Comparison of ENCODE assay signal across 17 cellular contexts in genomic region chr1:16442941-16443340, GRCh38. TPM values are rescaled to one million over a fixed set of nuclear protein-coding genes. Genes with fewer than 3 reads are reported as not detected.
DNase-seq lines count a peak whose midpoint lies in the region; ATAC-seq, FAIRE-seq and TF ChIP-seq lines count a peak whose summit lies in the region.
"Had no signal": no experiment of that assay in that cellular context is flagged by ENCODE, and none has a peak within 500 bp of the region (broad histone marks: within the 10 kb centered on the region; RNA-seq: fewer than 3 reads in every experiment).

No MANE protein-coding gene starts in this region.

- H3K4me1 Mint-ChIP-seq in activated naive CD4-positive, alpha-beta T cell treated with anti-CD3 and anti-CD28 coated beads, Interleukin-2, amount 10 ng/mL, durations not matched to agents 7 days and 5 days = peaks cover 49% of the 10 kb centered on the region
- H3K4me1 Mint-ChIP-seq in T-helper 1 cell treated with Interleukin-12 subunit alpha and Interleukin-12 subunit beta and Interleukin-4 antibody, amounts not matched to agents 30 μg/mL and 1 μg/mL, for 36 hours (ENCODE audit: low read depth) = peaks cover 34% of the 10 kb centered on the region
- H3K4me1 Mint-ChIP-seq in brain = peaks cover 25% of the 10 kb centered on the region
- peaks cover 41% of the 10 kb centered on the region for H3K4me1 Mint-ChIP-seq in stimulated activated naive CD8-positive, alpha-beta T cell treated with anti-CD3 and anti-CD28 coated beads, Interleukin-15, amount 100 ng/mL, for 72 hours

- FAIRE-seq in D721Med (lab: Jason Lieb, UNC) = no peak
- FAIRE-seq: endothelial cell of umbilical vein had no signal

- no peak for ATAC-seq in stimulated activated naive CD8-positive, alpha-beta T cell treated with anti-CD3 and anti-CD28 coated beads, Interleukin-15, amount 100 ng/mL, for 72 hours
- ATAC-seq: heart right ventricle had no signal

- H3K4me3 Mint-ChIP-seq in activated naive CD4-positive, alpha-beta T cell treated with anti-CD3 and anti-CD28 coated beads, Interleukin-2, amount 10 ng/mL, durations not matched to agents 7 days and 5 days = peak overlapping the region; percentile 87
- H3K4me3 Mint-ChIP-seq in T-helper 1 cell treated with Interleukin-12 subunit alpha and Interleukin-12 subunit beta and Interleukin-4 antibody, amounts not matched to agents 30 μg/mL and 1 μg/mL, for 36 hours = peak overlapping the region; percentile 82
- H3K4me3 Mint-ChIP-seq in brain = peak overlapping the region; percentile 45 to 86 (median 63)
- H3K4me3 Mint-ChIP-seq in stimulated activated naive CD8-positive, alpha-beta T cell treated with anti-CD3 and anti-CD28 coated beads, Interleukin-15, amount 100 ng/mL, for 72 hours = peak overlapping the region; percentile 11 to 62

- no peaks in the 10 kb centered on the region for H3K9me3 Mint-ChIP-seq in activated naive CD4-positive, alpha-beta T cell treated with anti-CD3 and anti-CD28 coated beads, Interleukin-2, amount 10 ng/mL, durations not matched to agents 7 days and 5 days
- H3K9me3 Mint-ChIP-seq in T-helper 1 cell treated with Interleukin-12 subunit alpha and Interleukin-12 subunit beta and Interleukin-4 antibody, amounts not matched to agents 30 μg/mL and 1 μg/mL, for 36 hours = no peaks in the 10 kb centered on the region
- no peaks in the 10 kb centered on the region for H3K9me3 Mint-ChIP-seq in brain
- H3K9me3 Mint-ChIP-seq in stimulated activated naive CD8-positive, alpha-beta T cell treated with anti-CD3 and anti-CD28 coated beads, Interleukin-15, amount 100 ng/mL, for 72 hours = no peaks in the 10 kb centered on the region
- H3K9me3 Mint-ChIP-seq: H9 had no signal

- CTCF ChIA-PET in activated naive CD4-positive, alpha-beta T cell treated with anti-CD3 and anti-CD28 coated beads, Interleukin-2, amount 10 ng/mL, durations not matched to agents 7 days and 5 days (lab: Charles Lee) = no interaction called here

- peaks cover 6% of the 10 kb centered on the region for H3K27me3 Mint-ChIP-seq in activated naive CD4-positive, alpha-beta T cell treated with anti-CD3 and anti-CD28 coated beads, Interleukin-2, amount 10 ng/mL, durations not matched to agents 7 days and 5 days
- no peaks in the 10 kb centered on the region for H3K27me3 Mint-ChIP-seq in T-helper 1 cell treated with Interleukin-12 subunit alpha and Interleukin-12 subunit beta and Interleukin-4 antibody, amounts not matched to agents 30 μg/mL and 1 μg/mL, for 36 hours (ENCODE audit: low read depth)
- H3K27me3 Mint-ChIP-seq in brain = peaks cover 7% of the 10 kb centered on the region
- no peaks in the 10 kb centered on the region for H3K27me3 Mint-ChIP-seq in stimulated activated naive CD8-positive, alpha-beta T cell treated with anti-CD3 and anti-CD28 coated beads, Interleukin-15, amount 100 ng/mL, for 72 hours

- no peak for DNase-seq in activated naive CD4-positive, alpha-beta T cell treated with anti-CD3 and anti-CD28 coated beads, Interleukin-2, amount 10 ng/mL, durations not matched to agents 7 days and 5 days
- DNase-seq in activated naive CD4-positive, alpha-beta T cell treated with anti-CD3 and anti-CD28 coated beads, Interleukin-2, amount 50 U/mL, for 16 hours = no peak
- no peak for DNase-seq in stimulated activated naive CD8-positive, alpha-beta T cell treated with anti-CD3 and anti-CD28 coated beads, Interleukin-15, amount 100 ng/mL, for 72 hours
- DNase-seq in NCI-H2029 treated with DMSO at 0.1 percent for 48 hours (lab: John Stamatoyannopoulos, UW) (no peak), occipital lobe (lab: John Stamatoyannopoulos, UW) (no peak), D721Med (ENCODE audit: insufficient read length, low spot score) (no peak)
- DNase-seq: H9, heart right ventricle, NCI-H1436, NCI-H524, ovary had no signal

- H3K36me3 Mint-ChIP-seq in activated naive CD4-positive, alpha-beta T cell treated with anti-CD3 and anti-CD28 coated beads, Interleukin-2, amount 10 ng/mL, durations not matched to agents 7 days and 5 days = peaks cover 39% of the 10 kb centered on the region
- peaks cover 30% of the 10 kb centered on the region for H3K36me3 Mint-ChIP-seq in T-helper 1 cell treated with Interleukin-12 subunit alpha and Interleukin-12 subunit beta and Interleukin-4 antibody, amounts not matched to agents 30 μg/mL and 1 μg/mL, for 36 hours (ENCODE audit: low read depth)
- H3K36me3 Mint-ChIP-seq in brain = peaks cover 40% of the 10 kb centered on the region

- TF ChIP-seq CTCF in brain (conservative IDR thresholded peaks at IDR 0.05) (no peak), D721Med (IDR thresholded peaks at IDR 0.05; ENCODE audit: insufficient read depth, missing control alignments) (no peak)

- H3K27ac Mint-ChIP-seq in activated naive CD4-positive, alpha-beta T cell treated with anti-CD3 and anti-CD28 coated beads, Interleukin-2, amount 10 ng/mL, durations not matched to agents 7 days and 5 days = peak overlapping the region; percentile 89
- H3K27ac Mint-ChIP-seq in T-helper 1 cell treated with Interleukin-12 subunit alpha and Interleukin-12 subunit beta and Interleukin-4 antibody, amounts not matched to agents 30 μg/mL and 1 μg/mL, for 36 hours = peak overlapping the region; percentile 83
- H3K27ac Mint-ChIP-seq in brain = peak overlapping the region in 2 of 5 experiments; percentile 19 to 67
- peak overlapping the region in 1 of 2 donors; percentile 74 for H3K27ac Mint-ChIP-seq in stimulated activated naive CD8-positive, alpha-beta T cell treated with anti-CD3 and anti-CD28 coated beads, Interleukin-15, amount 100 ng/mL, for 72 hours
- H3K27ac Mint-ChIP-seq: H9 had no signal

RNA-seq across cellular contexts. Expression of gene NECAP2, which starts 2.4 kb away (rescaled TPM):
- polyA plus RNA-seq in brain (ENCODE audit: insufficient read depth, low read depth, low replicate concordance) = 63.8 TPM
- 25.9 TPM for total RNA-seq in occipital lobe

RNA-seq across cellular contexts. Expression of gene SPATA21, which starts 5.7 kb away (rescaled TPM):
- not detected for polyA plus RNA-seq in brain (ENCODE audit: insufficient read depth, low read depth, low replicate concordance)
- not detected for total RNA-seq in occipital lobe
- total RNA-seq: Daoy, endothelial cell of umbilical vein, H9, heart right ventricle, HT-29, lower leg skin, ovary had no signal
- polyA plus RNA-seq: endothelial cell of umbilical vein had no signal

Comparison
In these comparisons a context has a peak if more than half of its experiments do, and no peak if none do; other contexts are left out.
1. H3K4me3 Mint-ChIP-seq: peak in every context shown above with its lines; median percentile 87 in activated naive CD4-positive, alpha-beta T cell treated with anti-CD3 and anti-CD28 coated beads, Interleukin-2, amount 10 ng/mL, durations not matched to agents 7 days and 5 days; 82 in T-helper 1 cell treated with Interleukin-12 subunit alpha and Interleukin-12 subunit beta and Interleukin-4 antibody, amounts not matched to agents 30 μg/mL and 1 μg/mL, for 36 hours; 63 in brain; 36 in stimulated activated naive CD8-positive, alpha-beta T cell treated with anti-CD3 and anti-CD28 coated beads, Interleukin-15, amount 100 ng/mL, for 72 hours.